Comparison of ENCODE assay signal across 1 cellular context in genomic region chr4:91838181-91838861, GRCh38.
TF ChIP-seq lines count a peak whose summit lies in the region.

No MANE protein-coding gene starts in this region.

TF ChIP-seq in K562, 482 proteins besides CTCF, POLR2A, EP300 and RAD21 (continued from another document):
- TF ChIP-seq THRA (IDR thresholded peaks at IDR 0.05): no peak
- TF ChIP-seq C11orf30 (IDR thresholded peaks at IDR 0.05; ENCODE audit: low read depth): 0 out of 2 replicates have a peak, but pooled peaks have one; percentile 19
- no peak for TF ChIP-seq PYGO2 (tag; IDR thresholded peaks at IDR 0.05)
- no peak for TF ChIP-seq GATA2 (CRISPR knock-in tag; IDR thresholded peaks at IDR 0.05)
- no peak for TF ChIP-seq GABPB2 (CRISPR knock-in tag; conservative IDR thresholded peaks at IDR 0.05)
- no peak for TF ChIP-seq ZKSCAN3 (CRISPR knock-in tag; IDR thresholded peaks at IDR 0.05)
- TF ChIP-seq, protein P1, sequence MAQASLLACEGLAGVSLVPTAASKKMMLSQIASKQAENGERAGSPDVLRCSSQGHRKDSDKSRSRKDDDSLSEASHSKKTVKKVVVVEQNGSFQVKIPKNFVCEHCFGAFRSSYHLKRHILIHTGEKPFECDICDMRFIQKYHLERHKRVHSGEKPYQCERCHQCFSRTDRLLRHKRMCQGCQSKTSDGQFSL (CRISPR knock-in tag; IDR thresholded peaks at IDR 0.05): no peak
- TF ChIP-seq, protein P1 (tag; IDR thresholded peaks at IDR 0.05): no peak
